ENCODE assay signal across 9 cellular contexts in genomic region chr20:51532577-51533191, GRCh38. TPM values are rescaled to one million over a fixed set of nuclear protein-coding genes. Genes with fewer than 3 reads are reported as not detected.
A peak's percentile ranks its signal among the peaks of the same experiment; 100 is the strongest.
DNase-seq lines count a peak whose midpoint lies in the region; ATAC-seq and TF ChIP-seq lines count a peak whose summit lies in the region.
"Had no signal": no experiment of that assay in that cellular context is flagged by ENCODE, and none has a peak within 500 bp of the region (broad histone marks: within the 10 kb centered on the region; RNA-seq: fewer than 3 reads in every experiment).

No MANE protein-coding gene starts in this region.

- H3K9me3 ChIP-seq in lung (ENCODE audit: control insufficient read depth in 2 of 2, insufficient read depth in 1 of 2, low read length in 1 of 2) (no peaks in the 10 kb centered on the region), tibial nerve (peaks cover 0 to 5% (median 0%) of the 10 kb centered on the region in 4 donors)

- H3K36me3 Mint-ChIP-seq in T-helper 1 cell treated with Interleukin-12 subunit alpha and Interleukin-12 subunit beta and Interleukin-4 antibody, amounts not matched to agents 30 μg/mL and 1 μg/mL, for 36 hours (ENCODE audit: low read depth), result peaks cover 43% of the 10 kb centered on the region
- peaks cover 2% of the 10 kb centered on the region for H3K36me3 Mint-ChIP-seq in brain

- no peak overlapping the region for H3K4me3 ChIP-seq in lung
- H3K4me3 ChIP-seq in tibial nerve, result no peak overlapping the region

- TF ChIP-seq CTCF in brain (conservative IDR thresholded peaks at IDR 0.05) (no peak), lung (IDR thresholded peaks at IDR 0.05; ENCODE audit: control extremely low read depth, extremely low read depth) (no peak), tibial nerve (IDR thresholded peaks at IDR 0.05) (no peak)

- H3K27ac Mint-ChIP-seq in T-helper 1 cell treated with Interleukin-12 subunit alpha and Interleukin-12 subunit beta and Interleukin-4 antibody, amounts not matched to agents 30 μg/mL and 1 μg/mL, for 36 hours, result peak overlapping the region; percentile 92
- H3K27ac Mint-ChIP-seq in brain, result peak overlapping the region in 3 of 5 experiments; percentile 12 to 53 (median 21)

- H3K27me3 ChIP-seq in lung (ENCODE audit: control insufficient read depth, insufficient read depth), result no peaks in the 10 kb centered on the region
- H3K27me3 ChIP-seq in tibial nerve, result no peaks in the 10 kb centered on the region

- peak overlapping the region; percentile 37 to 48 for H3K27ac ChIP-seq in lung (ENCODE audit: low read depth in 1 of 2, low read length in 1 of 2)
- peak overlapping the region in 3 of 4 donors; percentile 60 to 76 (median 69) for H3K27ac ChIP-seq in tibial nerve

- TF ChIP-seq EP300 in tibial nerve (IDR thresholded peaks at IDR 0.05), result no peak

- H3K4me1 Mint-ChIP-seq in T-helper 1 cell treated with Interleukin-12 subunit alpha and Interleukin-12 subunit beta and Interleukin-4 antibody, amounts not matched to agents 30 μg/mL and 1 μg/mL, for 36 hours (ENCODE audit: low read depth), result peaks cover 84% of the 10 kb centered on the region
- peaks cover 48% of the 10 kb centered on the region for H3K4me1 Mint-ChIP-seq in brain

- H3K36me3 ChIP-seq in lung (ENCODE audit: control insufficient read depth in 2 of 2, insufficient read depth in 2 of 2, low read length in 2 of 2) (no peaks in the 10 kb centered on the region), tibial nerve (peaks cover 0 to 6% (median 0%) of the 10 kb centered on the region in 3 donors)

- H3K4me3 Mint-ChIP-seq in T-helper 1 cell treated with Interleukin-12 subunit alpha and Interleukin-12 subunit beta and Interleukin-4 antibody, amounts not matched to agents 30 μg/mL and 1 μg/mL, for 36 hours, result peak overlapping the region; percentile 11
- no peak overlapping the region for H3K4me3 Mint-ChIP-seq in brain
- H3K4me3 Mint-ChIP-seq: neural crest cell had no signal

- peaks cover 0 to 5% of the 10 kb centered on the region in 2 donors for H3K4me1 ChIP-seq in lung (ENCODE audit: control insufficient read depth in 2 of 2, insufficient read depth in 2 of 2, low read length in 2 of 2)
- peaks cover 0 to 49% (median 16%) of the 10 kb centered on the region in 4 donors for H3K4me1 ChIP-seq in tibial nerve

- no peak for TF ChIP-seq POLR2A in tibial nerve (IDR thresholded peaks at IDR 0.05)

- no peak for ATAC-seq in lung (ENCODE audit: insufficient read depth, low FRiP score)
- ATAC-seq in GM19324 (IDR thresholded peaks at IDR 0.05; ENCODE audit: low FRiP score, unreplicated experiment), result no peak
- ATAC-seq in GM21619 (IDR thresholded peaks at IDR 0.05; ENCODE audit: unreplicated experiment), result no peak
- no peak for ATAC-seq in HG03139 (IDR thresholded peaks at IDR 0.05; ENCODE audit: unreplicated experiment)

- DNase-seq in T-helper 1 cell, result no peak
- DNase-seq in lung (ENCODE audit: low spot score), result no peak
- no peak for DNase-seq in tibial nerve (ENCODE audit: low spot score in 2 of 2)

- no peaks in the 10 kb centered on the region for H3K27me3 Mint-ChIP-seq in T-helper 1 cell treated with Interleukin-12 subunit alpha and Interleukin-12 subunit beta and Interleukin-4 antibody, amounts not matched to agents 30 μg/mL and 1 μg/mL, for 36 hours (ENCODE audit: low read depth)
- peaks cover 13% of the 10 kb centered on the region for H3K27me3 Mint-ChIP-seq in brain

- H3K9me3 Mint-ChIP-seq in T-helper 1 cell treated with Interleukin-12 subunit alpha and Interleukin-12 subunit beta and Interleukin-4 antibody, amounts not matched to agents 30 μg/mL and 1 μg/mL, for 36 hours, result no peaks in the 10 kb centered on the region
- H3K9me3 Mint-ChIP-seq in brain, result peaks cover under 1 to 10% (median 2%) of the 10 kb centered on the region in 5 experiments
- H3K9me3 Mint-ChIP-seq: neural crest cell had no signal

- WGBS in lung, 2 donors, result 52 to 70% methylated on average over 24 of the region's 24 CpGs
- 80 to 81% methylated on average over 24 of the region's 24 CpGs for WGBS in tibial nerve, 2 donors

RNA-seq across cellular contexts. Expression of gene NFATC2, which starts 9.8 kb away (rescaled TPM):
- polyA plus RNA-seq in brain (ENCODE audit: insufficient read depth, low read depth, low replicate concordance) (3.0 TPM), lung (1 to 10 TPM; 1.3 to 1.5 TPM)
- total RNA-seq in lung (1 to 10 TPM; 8.0 to 8.7 TPM), tibial nerve (10 to 100 TPM in 1 of 4 donors, 1 to 10 TPM in 3; 6.0 to 11.5 (median 7.7) TPM)
